In genomic region chr3:57160731-57161086, GRCh38 we compare ENCODE assay signal across 16 cellular contexts. TPM values are rescaled to one million over a fixed set of nuclear protein-coding genes. Genes with fewer than 3 reads are reported as not detected.
DNase-seq lines count a peak whose midpoint lies in the region; TF ChIP-seq lines count a peak whose summit lies in the region.
"Had no signal": no experiment of that assay in that cellular context is flagged by ENCODE, and none has a peak within 500 bp of the region (broad histone marks: within the 10 kb centered on the region; RNA-seq: fewer than 3 reads in every experiment).

No MANE protein-coding gene starts in this region.

- H3K4me3 ChIP-seq in breast epithelium (peak overlapping the region in 1 of 3 donors; percentile 2), mesodermal cell (ENCODE audit: extremely low read depth, insufficient read depth, low read length, poor library complexity, severe bottlenecking) (no peak overlapping the region), tibial nerve (no peak overlapping the region)
- H3K4me3 ChIP-seq: ovary had no signal

- intact Hi-C loops in breast epithelium (cut with DNase I; ENCODE audit: low total_unique reads) (no loop called here), MCF 10A (cut with micrococcal nuclease) (no loop called here)

- TF ChIP-seq EP300 in tibial nerve (IDR thresholded peaks at IDR 0.05) = no peak

- POLR2A ChIA-PET in MCF 10A (lab: Yijun Ruan, JAX) = no interaction called here

- H3K27ac ChIP-seq in breast epithelium (peak overlapping the region; percentile 72 to 78), mesodermal cell (ENCODE audit: low read depth, low read length, severe bottlenecking) (peak overlapping the region; percentile 58), tibial nerve (peak overlapping the region in 3 of 4 donors; percentile 13 to 69 (median 61))
- H3K27ac ChIP-seq: C4-2B had no signal

- no TSS peak for BruUV-seq in MCF 10A (replicated peaks; lab: Mats Ljungman, UMichigan)

- H3K27me3 Mint-ChIP-seq in MCF 10A (ENCODE audit: insufficient read depth, unreplicated experiment) (peaks cover 8% of the 10 kb centered on the region), endothelial cell (ENCODE audit: unreplicated experiment) (peaks cover 22% of the 10 kb centered on the region)

- DNase-seq in breast epithelium (ENCODE audit: low spot score in 2 of 2) = no peak
- DNase-seq in MCF 10A (ENCODE audit: unreplicated experiment) = no peak
- no peak for DNase-seq in endothelial cell (ENCODE audit: low spot score)
- no peak for DNase-seq in tibial nerve (ENCODE audit: low spot score in 2 of 2)
- DNase-seq in superior temporal gyrus (ENCODE audit: extremely low spot score) = no peak
- DNase-seq in NCI-H446 (lab: John Stamatoyannopoulos, UW) = no peak
- DNase-seq in kidney glomerular epithelial cell (lab: John Stamatoyannopoulos, UW) = no peak
- DNase-seq: activated CD4-positive, alpha-beta T cell treated with anti-CD3 and anti-CD28 coated beads, Interleukin-2, amount 10 ng/mL, durations not matched to agents 7 days and 5 days; activated gamma-delta T cell; amniotic stem cell; stimulated activated naive CD4-positive, alpha-beta T cell treated with Interleukin-2 at 50 U/mL for 16 hours; T-helper 1 cell had no signal

- H3K9me3 ChIP-seq in breast epithelium (no peaks in the 10 kb centered on the region), mesodermal cell (ENCODE audit: control insufficient read depth, low read length) (no peaks in the 10 kb centered on the region), tibial nerve (no peaks in the 10 kb centered on the region)
- H3K9me3 ChIP-seq: ovary had no signal

- no peak overlapping the region for H3K27ac Mint-ChIP-seq in MCF 10A (ENCODE audit: low read depth, unreplicated experiment)
- no peak overlapping the region for H3K27ac Mint-ChIP-seq in endothelial cell (ENCODE audit: unreplicated experiment)
- H3K27ac Mint-ChIP-seq: activated CD4-positive, alpha-beta T cell treated with anti-CD3 and anti-CD28 coated beads, Interleukin-2, amount 10 ng/mL, durations not matched to agents 7 days and 5 days had no signal

- H3K9me3 Mint-ChIP-seq in MCF 10A (ENCODE audit: unreplicated experiment) (no peaks in the 10 kb centered on the region), endothelial cell (ENCODE audit: unreplicated experiment) (no peaks in the 10 kb centered on the region)
- H3K9me3 Mint-ChIP-seq: activated CD4-positive, alpha-beta T cell treated with anti-CD3 and anti-CD28 coated beads, Interleukin-2, amount 10 ng/mL, durations not matched to agents 7 days and 5 days had no signal

- H3K4me1 Mint-ChIP-seq in MCF 10A (ENCODE audit: insufficient read depth, unreplicated experiment) (peaks cover 4% of the 10 kb centered on the region), endothelial cell (ENCODE audit: unreplicated experiment) (peaks cover 64% of the 10 kb centered on the region)

- peaks cover 11% of the 10 kb centered on the region for H3K36me3 Mint-ChIP-seq in MCF 10A (ENCODE audit: insufficient read depth, unreplicated experiment)
- peaks cover 9% of the 10 kb centered on the region for H3K36me3 Mint-ChIP-seq in endothelial cell (ENCODE audit: low read depth, unreplicated experiment)

- H3K4me3 Mint-ChIP-seq in MCF 10A (ENCODE audit: unreplicated experiment) (no peak overlapping the region), endothelial cell (ENCODE audit: unreplicated experiment) (peak overlapping the region; percentile 51)
- H3K4me3 Mint-ChIP-seq: activated CD4-positive, alpha-beta T cell treated with anti-CD3 and anti-CD28 coated beads, Interleukin-2, amount 10 ng/mL, durations not matched to agents 7 days and 5 days had no signal

- TF ChIP-seq CTCF in breast epithelium (IDR thresholded peaks at IDR 0.05) = no peak
- no peak for TF ChIP-seq CTCF in MCF 10A (IDR thresholded peaks at IDR 0.05; ENCODE audit: unreplicated experiment)
- TF ChIP-seq CTCF in endothelial cell (IDR thresholded peaks at IDR 0.05; ENCODE audit: unreplicated experiment) = no peak
- TF ChIP-seq CTCF in tibial nerve (IDR thresholded peaks at IDR 0.05) = no peak

- 14 to 26% methylated on average over 2 of the region's 2 CpGs for WGBS in mesodermal cell (ENCODE audit: insufficient coverage in 2 of 2), 2 experiments
- WGBS in tibial nerve, 2 donors = 49 to 50% methylated on average over 2 of the region's 2 CpGs

- CTCF ChIA-PET in MCF 10A (lab: Yijun Ruan, JAX) = interaction anchor here (0.6 to 1.1 kb wide), 4 partner anchors 9 to 490 kb away, joined by 3 read pairs; no protein-coding TSS in a partner anchor

- H3K36me3 ChIP-seq in breast epithelium (no peaks in the 10 kb centered on the region), mesodermal cell (ENCODE audit: control insufficient read depth, insufficient read depth, low read length) (no peaks in the 10 kb centered on the region), tibial nerve (no peaks in the 10 kb centered on the region)
- H3K36me3 ChIP-seq: ovary had no signal

- H3K4me1 ChIP-seq in breast epithelium = peaks cover 4 to 16% of the 10 kb centered on the region in 2 donors
- peaks cover 58% of the 10 kb centered on the region for H3K4me1 ChIP-seq in mesodermal cell (ENCODE audit: control insufficient read depth, insufficient read depth, low read length, poor library complexity, severe bottlenecking)
- H3K4me1 ChIP-seq in tibial nerve = peaks cover 0 to 66% (median 11%) of the 10 kb centered on the region in 4 donors

- H3K27me3 ChIP-seq in breast epithelium (no peaks in the 10 kb centered on the region), tibial nerve (no peaks in the 10 kb centered on the region)
- H3K27me3 ChIP-seq: ovary had no signal

- TF ChIP-seq POLR2A in breast epithelium (IDR thresholded peaks at IDR 0.05) = no peak
- no peak for TF ChIP-seq POLR2A in tibial nerve (IDR thresholded peaks at IDR 0.05)

RNA-seq across cellular contexts. Expression of gene IL17RD, which starts 4.4 kb away (rescaled TPM):
- total RNA-seq in breast epithelium = 10 to 100 TPM in 2 of 3 donors, 1 to 10 TPM in 1; 3.0 to 31.8 (median 31.0) TPM
- 0.91 and 1.2 TPM in 2 replicates for total RNA-seq in MCF 10A (2022)
- 10.7 TPM for total RNA-seq in endothelial cell (ENCODE audit: unreplicated experiment)
- polyA plus RNA-seq in mesodermal cell (2013, experiment 1 of 2) = 36.2 TPM
- 24.7 TPM for polyA plus RNA-seq in mesodermal cell (2013, experiment 2 of 2)
- 10 to 100 TPM in 3 of 4 donors, 1 to 10 TPM in 1; 9.8 to 13.8 (median 10.1) TPM for total RNA-seq in tibial nerve
- total RNA-seq: activated CD4-positive, alpha-beta T cell treated with anti-CD3 and anti-CD28 coated beads, Interleukin-2, amount 10 ng/mL, durations not matched to agents 7 days and 5 days had no signal

RNA-seq across cellular contexts. Expression of gene HESX1, which starts 39.1 kb away (rescaled TPM):
- total RNA-seq in breast epithelium = 1 to 10 TPM in 1 of 3 donors, under 1 TPM in 2; 0.48 to 1.3 (median 0.66) TPM
- 0.66 and 1.3 TPM in 2 replicates for total RNA-seq in MCF 10A (2022)
- total RNA-seq in endothelial cell (ENCODE audit: unreplicated experiment) = 1.6 TPM
- polyA plus RNA-seq in mesodermal cell (2013, experiment 1 of 2) = 3.3 TPM
- 3.0 TPM for polyA plus RNA-seq in mesodermal cell (2013, experiment 2 of 2)
- total RNA-seq in tibial nerve = 1 to 10 TPM in 2 of 4 donors, not detected in 2; 1.1 to 3.6 TPM
- total RNA-seq: A172 had no signal
